24 cellular contexts compared by ENCODE assay signal in genomic region chr18:58511306-58511705, GRCh38.
"Had no signal": no experiment of that assay in that cellular context is flagged by ENCODE, and none has a peak within 500 bp of the region (broad histone marks: within the 10 kb centered on the region; RNA-seq: fewer than 3 reads in every experiment).

No MANE protein-coding gene starts in this region.

- H3K27ac ChIP-seq: adrenal gland, ascending aorta, body of pancreas, SK-N-MC had no signal

- H3K27ac Mint-ChIP-seq: activated CD8-positive, alpha-beta T cell treated with anti-CD3 and anti-CD28 coated beads for 36 hours; activated naive CD8-positive, alpha-beta T cell treated with anti-CD3 and anti-CD28 coated beads, Interleukin-2, amount 10 ng/mL, durations not matched to agents 7 days and 5 days; T-cell had no signal

- H3K36me3 Mint-ChIP-seq: activated naive CD8-positive, alpha-beta T cell treated with anti-CD3 and anti-CD28 coated beads, Interleukin-2, amount 10 ng/mL, durations not matched to agents 7 days and 5 days; T-cell had no signal

- DNase-seq: activated CD4-positive, alpha-beta T cell treated with anti-CD3 and anti-CD28 coated beads for 4 hours; activated CD8-positive, alpha-beta memory T cell treated with anti-CD3 and anti-CD28 coated beads, Interleukin-2, amount 50 U/mL, for 4 hours; activated CD8-positive, alpha-beta T cell treated with anti-CD3 and anti-CD28 coated beads for 36 hours; activated naive CD4-positive, alpha-beta T cell treated with anti-CD3 and anti-CD28 coated beads, Interleukin-2, amount 50 U/mL, for 16 hours; activated naive CD8-positive, alpha-beta T cell treated with anti-CD3 and anti-CD28 coated beads, Interleukin-2, amount 10 ng/mL, durations not matched to agents 7 days and 5 days; adrenal gland; body of pancreas; Kasumi-1; NCI-H1105 treated with DMSO at 0.1 percent for 48 hours; NCI-H1436 treated with DMSO at 0.1 percent for 48 hours; NCI-H187; NCI-H2081; NCI-H510A treated with DMSO at 0.1 percent for 48 hours; NK-92 treated with Interleukin-12 subunit alpha and Interleukin-12 subunit beta, amount 100 ng/mL, for 24 hours; OCI-M1; RPMI8226; T-cell; T-helper 2 cell; T1000 had no signal

- H3K9me3 ChIP-seq: adrenal gland, ascending aorta, body of pancreas had no signal

- H3K4me3 ChIP-seq: adrenal gland, ascending aorta, body of pancreas, SK-N-MC had no signal

- ATAC-seq: activated CD8-positive, alpha-beta T cell treated with anti-CD3 and anti-CD28 coated beads for 36 hours; body of pancreas; Panc1; Right ventricle myocardium inferior; T-cell had no signal

- H3K9me3 Mint-ChIP-seq: activated CD8-positive, alpha-beta T cell treated with anti-CD3 and anti-CD28 coated beads for 36 hours; central memory CD8-positive, alpha-beta T cell had no signal

- H3K4me1 Mint-ChIP-seq: central memory CD8-positive, alpha-beta T cell; T-cell had no signal

- H3K4me3 Mint-ChIP-seq: activated CD8-positive, alpha-beta T cell treated with anti-CD3 and anti-CD28 coated beads for 36 hours; activated naive CD8-positive, alpha-beta T cell treated with anti-CD3 and anti-CD28 coated beads, Interleukin-2, amount 10 ng/mL, durations not matched to agents 7 days and 5 days; central memory CD8-positive, alpha-beta T cell; T-cell had no signal

- H3K4me1 ChIP-seq: adrenal gland, ascending aorta had no signal

- H3K27me3 Mint-ChIP-seq: central memory CD8-positive, alpha-beta T cell had no signal

- H3K36me3 ChIP-seq: adrenal gland, ascending aorta had no signal

- H3K27me3 ChIP-seq: adrenal gland, ascending aorta, body of pancreas had no signal
